13 cellular contexts compared by ENCODE assay signal in genomic region chr5:126139773-126140172, GRCh38.
DNase-seq lines count a peak whose midpoint lies in the region; ATAC-seq and TF ChIP-seq lines count a peak whose summit lies in the region.
"Had no signal": no experiment of that assay in that cellular context is flagged by ENCODE, and none has a peak within 500 bp of the region (broad histone marks: within the 10 kb centered on the region; RNA-seq: fewer than 3 reads in every experiment).

No MANE protein-coding gene starts in this region.

- H3K9me3 ChIP-seq in GM23248 (ENCODE audit: low read depth) (no peaks in the 10 kb centered on the region), Panc1 (ENCODE audit: control insufficient read depth, insufficient read depth, low read depth, low read length) (no peaks in the 10 kb centered on the region)

- H3K27me3 ChIP-seq in GM23248 (replicated peaks; ENCODE audit: insufficient read depth) (no peaks in the 10 kb centered on the region), Panc1 (ENCODE audit: control insufficient read depth, insufficient read depth, low read length) (no peaks in the 10 kb centered on the region)

- H3K79me2 ChIP-seq in GM23248 (ENCODE audit: insufficient read depth): no peaks in the 10 kb centered on the region

- peak overlapping the region; percentile 68 for H3K4me2 ChIP-seq in GM23248 (ENCODE audit: unreplicated experiment)
- H3K4me2 ChIP-seq: KMS-11 had no signal

- no peaks in the 10 kb centered on the region for H4K20me1 ChIP-seq in GM23248 (ENCODE audit: insufficient read depth)

- POLR2A ChIA-PET in Panc1 (lab: Charles Lee): no interaction called here

- H3K9ac ChIP-seq in GM23248: no peak overlapping the region
- H3K9ac ChIP-seq: KMS-11 had no signal

- peaks cover 37% of the 10 kb centered on the region for H3F3A ChIP-seq in GM23248 (ENCODE audit: insufficient read depth)

- intact Hi-C loops in Panc1 (cut with micrococcal nuclease; ENCODE audit: unreplicated experiment): no loop called here
- intact Hi-C loops in Right ventricle myocardium superior (cut with DNase I): no loop called here

- H3K4me1 ChIP-seq in GM23248 (ENCODE audit: insufficient read depth): peaks cover 38% of the 10 kb centered on the region
- H3K4me1 ChIP-seq in Panc1 (ENCODE audit: control insufficient read depth, insufficient read depth, low read length): no peaks in the 10 kb centered on the region

- H2AFZ ChIP-seq in GM23248: no peak overlapping the region

- TF ChIP-seq CTCF in Panc1 (IDR thresholded peaks at IDR 0.05): no peak
- TF ChIP-seq CTCF in fibroblast of mammary gland (conservative IDR thresholded peaks at IDR 0.05; ENCODE audit: control insufficient read depth, insufficient read depth, low read depth, low read length): no peak

- no peaks in the 10 kb centered on the region for H3K36me3 ChIP-seq in GM23248 (ENCODE audit: low read depth)
- no peaks in the 10 kb centered on the region for H3K36me3 ChIP-seq in Panc1 (ENCODE audit: control insufficient read depth, insufficient read depth, low read length)

- H3K27ac ChIP-seq in GM23248: no peak overlapping the region
- no peak overlapping the region for H3K27ac ChIP-seq in Panc1 (ENCODE audit: low read length)
- H3K27ac ChIP-seq: KMS-11 had no signal

- in situ Hi-C loops in GM23248 (cut with MboI) (no loop called here), Panc1 (cut with HindIII; ENCODE audit: low pct_unique_long_range_greater_than_20kb, low sequenced_read_pairs) (no loop called here)

- WGBS in GM23248 (ENCODE audit: low coverage in 1 of 2, low lambda C conversion rate in 2 of 2, missing lambda C conversion rate in 2 of 2), 2 experiments: 1 to 3% methylated on average over 5 of the region's 5 CpGs

- DNase-seq in GM23248 (peak; percentile 79), Panc1 (ENCODE audit: low read depth, low spot score) (peak; percentile 36), fibroblast of mammary gland (ENCODE audit: low read depth) (peak; percentile 75), retina (peak; percentile 34), Right ventricle myocardium superior (no peak)
- no peak for DNase-seq in stimulated activated CD4-positive, alpha-beta T cell treated with anti-CD3 and anti-CD28 coated beads, Interleukin-4, amount 100 ng/mL, for 1 hour
- DNase-seq: activated CD4-positive, alpha-beta memory T cell treated with anti-CD3 and anti-CD28 coated beads, Interleukin-2, amount 10 ng/mL, durations not matched to agents 7 days and 5 days; NCI-H510A; occipital lobe; stimulated activated CD4-positive, alpha-beta T cell treated with anti-CD3 and anti-CD28 coated beads, Interleukin-4, amount 100 ng/mL, for 24 hours; substantia nigra had no signal

- no TSS peak for BruUV-seq in Panc1 (replicated peaks; lab: Mats Ljungman, UMichigan)

- CTCF ChIA-PET in Panc1 (lab: Charles Lee): no interaction called here

- H3K4me3 ChIP-seq in GM23248 (peak overlapping the region; percentile 35), Panc1 (ENCODE audit: low read depth in 2 of 2, low read length in 2 of 2) (no peak overlapping the region), fibroblast of mammary gland (ENCODE audit: control insufficient read depth, low read depth, low read length) (no peak overlapping the region)

- no peaks in the 10 kb centered on the region for H3K9me2 ChIP-seq in GM23248 (ENCODE audit: insufficient read depth)

- ATAC-seq in Panc1: no peak
- ATAC-seq in HG03565 (IDR thresholded peaks at IDR 0.05; ENCODE audit: unreplicated experiment): no peak
- ATAC-seq in Right ventricle myocardium superior (ENCODE audit: poor library complexity): no peak

Comparison
In these comparisons a context has a peak if more than half of its experiments do, and no peak if none do; other contexts are left out.
1. DNase-seq: peak in GM23248 (single experiment), Panc1 (single experiment), fibroblast of mammary gland (single experiment) and retina (single experiment); none in Right ventricle myocardium superior (single experiment) and stimulated activated CD4-positive, alpha-beta T cell treated with anti-CD3 and anti-CD28 coated beads, Interleukin-4, amount 100 ng/mL, for 1 hour (single experiment).